10 cellular contexts compared by ENCODE assay signal in the genomic region with DNA sequence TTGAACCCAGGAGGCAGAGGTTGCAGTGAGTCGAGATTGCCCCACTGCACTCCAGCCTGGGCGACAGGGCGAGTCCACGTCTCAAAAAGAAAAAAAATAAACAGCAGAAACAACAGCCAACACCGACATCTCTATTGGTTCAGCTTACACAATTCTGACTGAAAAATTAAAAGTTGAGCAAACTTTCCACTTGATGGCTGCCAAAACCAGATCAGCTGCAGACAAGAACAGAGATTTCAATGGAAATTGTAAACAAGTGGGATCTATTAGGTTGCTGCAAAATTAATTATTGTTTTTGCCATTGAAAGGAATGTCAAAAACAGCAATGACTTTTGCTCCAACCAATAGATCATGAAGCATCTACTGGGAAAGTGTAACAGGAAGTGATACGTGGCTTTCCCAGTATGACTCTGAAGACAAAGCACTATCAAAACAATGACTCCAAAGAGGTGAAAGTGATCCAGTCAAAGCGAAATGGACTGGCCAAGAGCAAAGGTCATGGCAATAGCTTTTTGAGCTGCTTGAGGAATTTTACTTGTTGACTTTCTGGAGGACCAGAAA. TPM values are rescaled to one million over a fixed set of nuclear protein-coding genes. Genes with fewer than 3 reads are reported as not detected.
DNase-seq lines count a peak whose midpoint lies in the region; ATAC-seq and TF ChIP-seq lines count a peak whose summit lies in the region.
"Had no signal": no experiment of that assay in that cellular context is flagged by ENCODE, and none has a peak within 500 bp of the region (broad histone marks: within the 10 kb centered on the region; RNA-seq: fewer than 3 reads in every experiment).

No MANE protein-coding gene starts in this region.

- intact Hi-C loops in thyroid gland (cut with DNase I): no loop called here

- peak in 1 of 2 donors; percentile 5 for DNase-seq in activated naive CD4-positive, alpha-beta T cell treated with anti-CD3 and anti-CD28 coated beads, Interleukin-2, amount 50 U/mL, for 72 hours (ENCODE audit: low spot score in 2 of 2)
- DNase-seq in activated naive CD4-positive, alpha-beta T cell treated with anti-CD3 and anti-CD28 coated beads, Interleukin-2, amount 50 U/mL, for 16 hours: no peak
- peak; percentile 92 for DNase-seq in fibroblast of gingiva (ENCODE audit: low read depth)
- no peak for DNase-seq in thyroid gland
- DNase-seq: BE2C, NCI-H1930 had no signal

- no peak overlapping the region for H3K4me3 ChIP-seq in thyroid gland (replicated peaks in 1 of 3)

- peak; percentile 84 to 94 for ATAC-seq in activated naive CD4-positive, alpha-beta T cell treated with anti-CD3 and anti-CD28 coated beads, Interleukin-2, amount 50 U/mL, for 72 hours
- ATAC-seq in HG02759 (IDR thresholded peaks at IDR 0.05; ENCODE audit: unreplicated experiment) (no peak), GM19328 (IDR thresholded peaks at IDR 0.05; ENCODE audit: unreplicated experiment) (no peak)

- peaks cover 6 to 19% of the 10 kb centered on the region in 2 donors for H3K36me3 Mint-ChIP-seq in activated naive CD4-positive, alpha-beta T cell treated with anti-CD3 and anti-CD28 coated beads, Interleukin-2, amount 50 U/mL, for 72 hours

- H3K27ac ChIP-seq in thyroid gland: peak overlapping the region; percentile 26 to 67 (median 44)
- H3K27ac ChIP-seq: parathyroid adenoma, RWPE1 had no signal

- TF ChIP-seq POLR2A in thyroid gland (IDR thresholded peaks at IDR 0.05): no peak

- no peaks in the 10 kb centered on the region for H3K9me3 ChIP-seq in thyroid gland
- H3K9me3 ChIP-seq: BE2C had no signal

- no peaks in the 10 kb centered on the region for H3K27me3 ChIP-seq in thyroid gland
- H3K27me3 ChIP-seq: BE2C had no signal

- H3K36me3 ChIP-seq in thyroid gland: no peaks in the 10 kb centered on the region
- H3K36me3 ChIP-seq: BE2C had no signal

- no peak for TF ChIP-seq CTCF in thyroid gland (IDR thresholded peaks at IDR 0.05)

- no peaks in the 10 kb centered on the region for H3K9me3 Mint-ChIP-seq in activated naive CD4-positive, alpha-beta T cell treated with anti-CD3 and anti-CD28 coated beads, Interleukin-2, amount 50 U/mL, for 72 hours

- peak overlapping the region in 1 of 2 donors; percentile 66 for H3K27ac Mint-ChIP-seq in activated naive CD4-positive, alpha-beta T cell treated with anti-CD3 and anti-CD28 coated beads, Interleukin-2, amount 50 U/mL, for 72 hours

- WGBS in thyroid gland, 2 donors: 51 to 54% methylated on average over 7 of the region's 7 CpGs

- H3K4me1 ChIP-seq in thyroid gland: peaks cover 0 to 14% of the 10 kb centered on the region in 2 donors
- H3K4me1 ChIP-seq: BE2C, parathyroid adenoma had no signal

RNA-seq across cellular contexts. Expression of a gene that starts 26.3 kb away (rescaled TPM):
- total RNA-seq in activated naive CD4-positive, alpha-beta T cell treated with anti-CD3 and anti-CD28 coated beads, Interleukin-2, amount 50 U/mL, for 72 hours: 10 to 100 TPM; 17.5 to 28.9 TPM
- 1 to 10 TPM; 3.2 to 4.4 (median 3.9) TPM for total RNA-seq in thyroid gland

RNA-seq across cellular contexts. Expression of a gene that starts 35.0 kb away (rescaled TPM):
- 1,000 to 10,000 TPM; 2,603 to 3,012 TPM for total RNA-seq in activated naive CD4-positive, alpha-beta T cell treated with anti-CD3 and anti-CD28 coated beads, Interleukin-2, amount 50 U/mL, for 72 hours
- total RNA-seq in thyroid gland: 1,000 to 10,000 TPM in 3 of 4 donors, 100 to 1,000 TPM in 1; 609 to 3,222 (median 2,121) TPM

RNA-seq across cellular contexts. Expression of a gene that starts 45.1 kb away (rescaled TPM):
- 10 to 100 TPM; 20.1 to 34.3 TPM for total RNA-seq in activated naive CD4-positive, alpha-beta T cell treated with anti-CD3 and anti-CD28 coated beads, Interleukin-2, amount 50 U/mL, for 72 hours
- 10 to 100 TPM; 10.1 to 18.0 (median 14.9) TPM for total RNA-seq in thyroid gland

RNA-seq across cellular contexts. Expression of a gene that starts 45.2 kb away (rescaled TPM):
- total RNA-seq in activated naive CD4-positive, alpha-beta T cell treated with anti-CD3 and anti-CD28 coated beads, Interleukin-2, amount 50 U/mL, for 72 hours: 100 to 1,000 TPM in 1 of 2 donors, 10 to 100 TPM in 1; 67.6 to 111 TPM
- total RNA-seq in thyroid gland: 10 to 100 TPM; 36.2 to 80.0 (median 66.6) TPM

Comparison
In these comparisons a context has a peak if more than half of its experiments do, and no peak if none do; other contexts are left out.
1. ATAC-seq: peak in activated naive CD4-positive, alpha-beta T cell treated with anti-CD3 and anti-CD28 coated beads, Interleukin-2, amount 50 U/mL, for 72 hours (2 of 2); none in HG02759 (single experiment) and GM19328 (single experiment).